ENCODE assay signal across 18 cellular contexts in genomic region chr11:44638032-44638431, GRCh38.
DNase-seq lines count a peak whose midpoint lies in the region; ATAC-seq, FAIRE-seq and TF ChIP-seq lines count a peak whose summit lies in the region.
"Had no signal": no experiment of that assay in that cellular context is flagged by ENCODE, and none has a peak within 500 bp of the region (broad histone marks: within the 10 kb centered on the region; RNA-seq: fewer than 3 reads in every experiment).

No MANE protein-coding gene starts in this region.

- H3K27ac ChIP-seq in WERI-Rb-1 (no peak overlapping the region), esophagus muscularis mucosa (replicated peaks in 1 of 4) (no peak overlapping the region), sigmoid colon (no peak overlapping the region)
- H3K27ac ChIP-seq: 22Rv1, C4-2B, GM23248 had no signal

- H3K4me3 Mint-ChIP-seq in activated T-helper 1 cell treated with anti-CD3 and anti-CD28 coated beads, Interleukin-12 subunit alpha, Interleukin-12 subunit beta, Interleukin-2, Interleukin-4 antibody, amounts not matched to agents 30 ng/mL and 10 ng/mL and 1 ng/mL, durations not matched to agents 14 hours and 24 hours and 36 hours: no peak overlapping the region

- TF ChIP-seq EP300 in esophagus muscularis mucosa (IDR thresholded peaks at IDR 0.05): no peak
- TF ChIP-seq EP300 in sigmoid colon (IDR thresholded peaks at IDR 0.05): no peak

- intact Hi-C loops in esophagus muscularis mucosa (cut with DNase I) (no loop called here), sigmoid colon (cut with DNase I) (no loop called here)
- intact Hi-C loops in activated T-helper 1 cell treated with anti-CD3 and anti-CD28 coated beads, Interleukin-12 subunit alpha, Interleukin-12 subunit beta, Interleukin-2, Interleukin-4 antibody, amounts not matched to agents 30 ng/mL and 10 ng/mL and 1 ng/mL, durations not matched to agents 14 hours and 24 hours and 36 hours (cut with micrococcal nuclease): no loop called here

- H3K27me3 ChIP-seq in WERI-Rb-1 (ENCODE audit: insufficient read depth, low read depth, severe bottlenecking): no peaks in the 10 kb centered on the region
- no peaks in the 10 kb centered on the region for H3K27me3 ChIP-seq in esophagus muscularis mucosa
- H3K27me3 ChIP-seq in sigmoid colon: no peaks in the 10 kb centered on the region

- DNase-seq in activated effector memory CD4-positive, alpha-beta T cell treated with anti-CD3 and anti-CD28 coated beads, Interleukin-2, amount 50 U/mL, for 16 hours: peak; percentile 36
- DNase-seq in activated effector memory CD4-positive, alpha-beta T cell treated with Interleukin-2 at 50 U/mL for 16 hours: no peak
- DNase-seq in WERI-Rb-1: peak; percentile 4
- peak; percentile 78 for DNase-seq in esophagus muscularis mucosa (ENCODE audit: extremely low spot score)
- DNase-seq in sigmoid colon: peak; percentile 14
- DNase-seq in activated T-helper 1 cell treated with anti-CD3 and anti-CD28 coated beads, Interleukin-12 subunit alpha, Interleukin-12 subunit beta, Interleukin-2, Interleukin-4 antibody, amounts not matched to agents 30 ng/mL and 10 ng/mL and 1 ng/mL, durations not matched to agents 14 hours and 24 hours and 36 hours (ENCODE audit: low spot score): no peak
- no peak for DNase-seq in D721Med (ENCODE audit: insufficient read length, low spot score)
- DNase-seq: DMS 273 treated with DMSO at 0.1 percent for 48 hours, NCI-H1105, NCI-H2081 treated with DMSO at 0.1 percent for 48 hours, NCI-H446 treated with DMSO at 0.1 percent for 48 hours had no signal

- H3K27ac Mint-ChIP-seq in activated T-helper 1 cell treated with anti-CD3 and anti-CD28 coated beads, Interleukin-12 subunit alpha, Interleukin-12 subunit beta, Interleukin-2, Interleukin-4 antibody, amounts not matched to agents 30 ng/mL and 10 ng/mL and 1 ng/mL, durations not matched to agents 14 hours and 24 hours and 36 hours: no peak overlapping the region

- H3K4me1 Mint-ChIP-seq in activated T-helper 1 cell treated with anti-CD3 and anti-CD28 coated beads, Interleukin-12 subunit alpha, Interleukin-12 subunit beta, Interleukin-2, Interleukin-4 antibody, amounts not matched to agents 30 ng/mL and 10 ng/mL and 1 ng/mL, durations not matched to agents 14 hours and 24 hours and 36 hours (ENCODE audit: low read depth): no peaks in the 10 kb centered on the region

- peaks cover 13% of the 10 kb centered on the region for H3K9me3 Mint-ChIP-seq in activated T-helper 1 cell treated with anti-CD3 and anti-CD28 coated beads, Interleukin-12 subunit alpha, Interleukin-12 subunit beta, Interleukin-2, Interleukin-4 antibody, amounts not matched to agents 30 ng/mL and 10 ng/mL and 1 ng/mL, durations not matched to agents 14 hours and 24 hours and 36 hours

- no peak for ATAC-seq in GM18520 (IDR thresholded peaks at IDR 0.05; ENCODE audit: unreplicated experiment)
- ATAC-seq: K562, Panc1 had no signal

- H3K27me3 Mint-ChIP-seq in activated T-helper 1 cell treated with anti-CD3 and anti-CD28 coated beads, Interleukin-12 subunit alpha, Interleukin-12 subunit beta, Interleukin-2, Interleukin-4 antibody, amounts not matched to agents 30 ng/mL and 10 ng/mL and 1 ng/mL, durations not matched to agents 14 hours and 24 hours and 36 hours (ENCODE audit: insufficient read depth): peaks cover 47% of the 10 kb centered on the region

- H3K9me3 ChIP-seq in WERI-Rb-1 (ENCODE audit: severe bottlenecking) (no peaks in the 10 kb centered on the region), esophagus muscularis mucosa (peaks cover 0 to 4% (median 1%) of the 10 kb centered on the region in 4 donors), sigmoid colon (no peaks in the 10 kb centered on the region)
- H3K9me3 ChIP-seq: HAP-1 had no signal

- TF ChIP-seq CTCF in WERI-Rb-1 (IDR thresholded peaks at IDR 0.05; ENCODE audit: low read depth, low read length) (no peak), esophagus muscularis mucosa (IDR thresholded peaks at IDR 0.05) (no peak), sigmoid colon (IDR thresholded peaks at IDR 0.05) (no peak), D721Med (IDR thresholded peaks at IDR 0.05; ENCODE audit: insufficient read depth, missing control alignments) (no peak)

- H3K36me3 ChIP-seq in WERI-Rb-1 (no peaks in the 10 kb centered on the region), esophagus muscularis mucosa (no peaks in the 10 kb centered on the region), sigmoid colon (no peaks in the 10 kb centered on the region)
- H3K36me3 ChIP-seq: HAP-1 had no signal

- peaks cover 14 to 23% (median 17%) of the 10 kb centered on the region in 4 donors for H3K4me1 ChIP-seq in esophagus muscularis mucosa
- H3K4me1 ChIP-seq in sigmoid colon: peaks cover 0 to 23% (median 14%) of the 10 kb centered on the region in 4 donors
- H3K4me1 ChIP-seq: HAP-1 had no signal

- peaks cover 5% of the 10 kb centered on the region for H3K36me3 Mint-ChIP-seq in activated T-helper 1 cell treated with anti-CD3 and anti-CD28 coated beads, Interleukin-12 subunit alpha, Interleukin-12 subunit beta, Interleukin-2, Interleukin-4 antibody, amounts not matched to agents 30 ng/mL and 10 ng/mL and 1 ng/mL, durations not matched to agents 14 hours and 24 hours and 36 hours (ENCODE audit: low read depth)

- WGBS in esophagus muscularis mucosa: 84% methylated on average over 7 of the region's 7 CpGs
- WGBS in sigmoid colon, 2 donors: 16 to 64% methylated on average over 7 of the region's 7 CpGs

- TF ChIP-seq POLR2A in esophagus muscularis mucosa (IDR thresholded peaks at IDR 0.05; ENCODE audit: low read depth) (no peak), sigmoid colon (IDR thresholded peaks at IDR 0.05) (no peak)

- H3K4me3 ChIP-seq in WERI-Rb-1 (ENCODE audit: low read depth, low read length) (no peak overlapping the region), esophagus muscularis mucosa (no peak overlapping the region), sigmoid colon (no peak overlapping the region)
- H3K4me3 ChIP-seq: GM23248, HAP-1, K562 had no signal

- no peak for FAIRE-seq in D721Med (lab: Jason Lieb, UNC)
- FAIRE-seq: K562 had no signal

Comparison
In these comparisons a context has a peak if more than half of its experiments do, and no peak if none do; other contexts are left out.
1. DNase-seq: peak in activated effector memory CD4-positive, alpha-beta T cell treated with anti-CD3 and anti-CD28 coated beads, Interleukin-2, amount 50 U/mL, for 16 hours (single experiment), WERI-Rb-1 (single experiment), esophagus muscularis mucosa (single experiment) and sigmoid colon (single experiment); none in activated effector memory CD4-positive, alpha-beta T cell treated with Interleukin-2 at 50 U/mL for 16 hours (single experiment), activated T-helper 1 cell treated with anti-CD3 and anti-CD28 coated beads, Interleukin-12 subunit alpha, Interleukin-12 subunit beta, Interleukin-2, Interleukin-4 antibody, amounts not matched to agents 30 ng/mL and 10 ng/mL and 1 ng/mL, durations not matched to agents 14 hours and 24 hours and 36 hours (single experiment) and D721Med (single experiment).